1 cellular context compared by ENCODE assay signal in the genomic region with DNA sequence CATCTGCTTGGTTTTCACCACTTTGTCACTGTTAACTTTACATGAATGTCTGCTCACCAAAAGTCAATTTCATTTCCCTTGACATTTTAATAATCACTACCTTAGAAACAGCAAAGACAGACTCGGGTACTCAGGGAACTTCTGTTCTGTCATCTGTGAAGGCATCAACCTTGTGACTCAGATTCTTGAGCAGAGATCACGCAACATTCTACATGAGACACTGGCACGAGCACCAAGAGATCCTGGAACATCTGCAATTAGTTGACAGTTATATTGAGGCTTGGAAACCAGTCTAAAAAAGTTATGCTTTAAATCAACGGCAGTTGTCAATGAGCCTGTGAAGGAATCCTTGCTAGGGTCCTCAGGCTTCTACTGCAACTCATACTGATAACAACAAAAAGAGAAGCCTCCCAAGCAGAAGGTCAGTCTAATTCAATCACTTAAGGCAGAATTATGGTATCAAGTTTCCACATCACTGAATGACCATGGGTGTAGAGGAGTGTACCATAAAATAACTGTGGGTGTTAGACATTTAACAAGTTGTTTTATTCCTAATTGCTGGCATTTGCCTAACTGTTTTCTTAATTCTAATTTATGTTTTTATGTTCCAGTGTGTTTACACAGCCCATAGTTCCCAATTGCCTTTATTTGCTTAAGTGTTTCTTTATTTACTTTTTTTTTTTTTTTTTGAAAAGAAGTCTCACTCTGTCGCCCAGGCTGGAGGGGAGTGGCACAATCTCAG.
TF ChIP-seq lines count a peak whose summit lies in the region.

No MANE protein-coding gene starts in this region.

TF ChIP-seq in HEK293, 187 proteins besides CTCF, POLR2A, EP300 and RAD21 (continued from another document and continues in another):
- TF ChIP-seq ZNF16 (tag by site-specific recombination; IDR thresholded peaks at IDR 0.05; ENCODE audit: low read depth) (no peak), ZBTB8A (tag by site-specific recombination; IDR thresholded peaks at IDR 0.05) (no peak), ZNF214 (tag by site-specific recombination; IDR thresholded peaks at IDR 0.05; ENCODE audit: borderline replicate concordance) (no peak), KLF16 (tag by site-specific recombination; IDR thresholded peaks at IDR 0.05) (no peak), ZNF830 (tag by site-specific recombination; IDR thresholded peaks at IDR 0.05; ENCODE audit: low read depth) (no peak), ZBTB17 (tag by site-specific recombination; IDR thresholded peaks at IDR 0.05) (no peak), OSR2 (tag by site-specific recombination; IDR thresholded peaks at IDR 0.05) (peak; percentile 91), ZNF24 (tag by site-specific recombination; IDR thresholded peaks at IDR 0.05) (0 out of 2 replicates have a peak, but pooled peaks have one; percentile 30), SETDB1 (IDR thresholded peaks at IDR 0.05; ENCODE audit: insufficient read length, low read length) (no peak), TCF7L2 (IDR thresholded peaks at IDR 0.05; ENCODE audit: borderline replicate concordance, low read depth, low read length) (peak; percentile 62; the same call in 1 of the 2 replicates), KLF1 (tag by site-specific recombination; IDR thresholded peaks at IDR 0.05) (peak; percentile 77), IKZF3 (tag by site-specific recombination; IDR thresholded peaks at IDR 0.05) (peak; percentile 96), ZNF76 (tag by site-specific recombination; IDR thresholded peaks at IDR 0.05; ENCODE audit: borderline replicate concordance, low read depth) (no peak), ZFHX2 (tag by site-specific recombination; conservative IDR thresholded peaks at IDR 0.05) (peak; percentile 73), ZNF843 (tag by site-specific recombination; IDR thresholded peaks at IDR 0.05) (peak; percentile 55), ZIC2 (tag by site-specific recombination; IDR thresholded peaks at IDR 0.05) (0 out of 2 replicates have a peak, but pooled peaks have one; percentile 25), EGR2 (tag by site-specific recombination; IDR thresholded peaks at IDR 0.05; ENCODE audit: low read depth) (peak; percentile 60), GFI1B (tag by site-specific recombination; IDR thresholded peaks at IDR 0.05) (no peak), ZNF558 (tag by site-specific recombination; IDR thresholded peaks at IDR 0.05) (no peak), ZNF174 (tag by site-specific recombination; IDR thresholded peaks at IDR 0.05) (no peak), SALL2 (tag by site-specific recombination; IDR thresholded peaks at IDR 0.05; ENCODE audit: borderline replicate concordance) (no peak), ZNF239 (tag by site-specific recombination; IDR thresholded peaks at IDR 0.05) (no peak), ZNF48 (tag by site-specific recombination; IDR thresholded peaks at IDR 0.05) (no peak), YY2 (tag by site-specific recombination; IDR thresholded peaks at IDR 0.05) (no peak), REPIN1 (tag by site-specific recombination; IDR thresholded peaks at IDR 0.05; ENCODE audit: low read depth) (no peak), ZBTB20 (tag by site-specific recombination; IDR thresholded peaks at IDR 0.05) (no peak), ZFP37 (tag by site-specific recombination; IDR thresholded peaks at IDR 0.05) (no peak), RBAK (tag by site-specific recombination; IDR thresholded peaks at IDR 0.05) (no peak), ZNF311 (tag by site-specific recombination; IDR thresholded peaks at IDR 0.05; ENCODE audit: borderline replicate concordance) (no peak), BCL11A (tag by site-specific recombination; IDR thresholded peaks at IDR 0.05; ENCODE audit: low read depth) (peak; percentile 24; the same call in 1 of the 2 replicates), SCRT1 (tag by site-specific recombination; IDR thresholded peaks at IDR 0.05; ENCODE audit: borderline replicate concordance) (0 out of 2 replicates have a peak, but pooled peaks have one; percentile 21), ZNF140 (tag by site-specific recombination; IDR thresholded peaks at IDR 0.05) (no peak), ZNF146 (tag by site-specific recombination; IDR thresholded peaks at IDR 0.05) (no peak), ZFP41 (tag by site-specific recombination; IDR thresholded peaks at IDR 0.05; ENCODE audit: borderline replicate concordance) (no peak), ZNF621 (tag by site-specific recombination; IDR thresholded peaks at IDR 0.05) (no peak), ZNF416 (tag by site-specific recombination; IDR thresholded peaks at IDR 0.05) (no peak), ZNF777 (tag by site-specific recombination; IDR thresholded peaks at IDR 0.05; ENCODE audit: borderline replicate concordance) (no peak), ZNF837 (tag by site-specific recombination; IDR thresholded peaks at IDR 0.05) (no peak)
- TF ChIP-seq, protein P1, sequence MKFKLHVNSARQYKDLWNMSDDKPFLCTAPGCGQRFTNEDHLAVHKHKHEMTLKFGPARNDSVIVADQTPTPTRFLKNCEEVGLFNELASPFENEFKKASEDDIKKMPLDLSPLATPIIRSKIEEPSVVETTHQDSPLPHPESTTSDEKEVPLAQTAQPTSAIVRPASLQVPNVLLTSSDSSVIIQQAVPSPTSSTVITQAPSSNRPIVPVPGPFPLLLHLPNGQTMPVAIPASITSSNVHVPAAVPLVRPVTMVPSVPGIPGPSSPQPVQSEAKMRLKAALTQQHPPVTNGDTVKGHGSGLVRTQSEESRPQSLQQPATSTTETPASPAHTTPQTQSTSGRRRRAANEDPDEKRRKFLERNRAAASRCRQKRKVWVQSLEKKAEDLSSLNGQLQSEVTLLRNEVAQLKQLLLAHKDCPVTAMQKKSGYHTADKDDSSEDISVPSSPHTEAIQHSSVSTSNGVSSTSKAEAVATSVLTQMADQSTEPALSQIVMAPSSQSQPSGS (tag by site-specific recombination; IDR thresholded peaks at IDR 0.05; ENCODE audit: low read depth), result no peak
- TF ChIP-seq, protein P2, sequence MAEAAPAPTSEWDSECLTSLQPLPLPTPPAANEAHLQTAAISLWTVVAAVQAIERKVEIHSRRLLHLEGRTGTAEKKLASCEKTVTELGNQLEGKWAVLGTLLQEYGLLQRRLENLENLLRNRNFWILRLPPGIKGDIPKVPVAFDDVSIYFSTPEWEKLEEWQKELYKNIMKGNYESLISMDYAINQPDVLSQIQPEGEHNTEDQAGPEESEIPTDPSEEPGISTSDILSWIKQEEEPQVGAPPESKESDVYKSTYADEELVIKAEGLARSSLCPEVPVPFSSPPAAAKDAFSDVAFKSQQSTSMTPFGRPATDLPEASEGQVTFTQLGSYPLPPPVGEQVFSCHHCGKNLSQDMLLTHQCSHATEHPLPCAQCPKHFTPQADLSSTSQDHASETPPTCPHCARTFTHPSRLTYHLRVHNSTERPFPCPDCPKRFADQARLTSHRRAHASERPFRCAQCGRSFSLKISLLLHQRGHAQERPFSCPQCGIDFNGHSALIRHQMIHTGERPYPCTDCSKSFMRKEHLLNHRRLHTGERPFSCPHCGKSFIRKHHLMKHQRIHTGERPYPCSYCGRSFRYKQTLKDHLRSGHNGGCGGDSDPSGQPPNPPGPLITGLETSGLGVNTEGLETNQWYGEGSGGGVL (tag by site-specific recombination; IDR thresholded peaks at IDR 0.05), result no peak
- TF ChIP-seq, protein P3, sequence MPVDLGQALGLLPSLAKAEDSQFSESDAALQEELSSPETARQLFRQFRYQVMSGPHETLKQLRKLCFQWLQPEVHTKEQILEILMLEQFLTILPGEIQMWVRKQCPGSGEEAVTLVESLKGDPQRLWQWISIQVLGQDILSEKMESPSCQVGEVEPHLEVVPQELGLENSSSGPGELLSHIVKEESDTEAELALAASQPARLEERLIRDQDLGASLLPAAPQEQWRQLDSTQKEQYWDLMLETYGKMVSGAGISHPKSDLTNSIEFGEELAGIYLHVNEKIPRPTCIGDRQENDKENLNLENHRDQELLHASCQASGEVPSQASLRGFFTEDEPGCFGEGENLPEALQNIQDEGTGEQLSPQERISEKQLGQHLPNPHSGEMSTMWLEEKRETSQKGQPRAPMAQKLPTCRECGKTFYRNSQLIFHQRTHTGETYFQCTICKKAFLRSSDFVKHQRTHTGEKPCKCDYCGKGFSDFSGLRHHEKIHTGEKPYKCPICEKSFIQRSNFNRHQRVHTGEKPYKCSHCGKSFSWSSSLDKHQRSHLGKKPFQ (tag by site-specific recombination; IDR thresholded peaks at IDR 0.05), result peak; percentile 64; the same call in 1 of the 2 replicates
- TF ChIP-seq, protein P4, sequence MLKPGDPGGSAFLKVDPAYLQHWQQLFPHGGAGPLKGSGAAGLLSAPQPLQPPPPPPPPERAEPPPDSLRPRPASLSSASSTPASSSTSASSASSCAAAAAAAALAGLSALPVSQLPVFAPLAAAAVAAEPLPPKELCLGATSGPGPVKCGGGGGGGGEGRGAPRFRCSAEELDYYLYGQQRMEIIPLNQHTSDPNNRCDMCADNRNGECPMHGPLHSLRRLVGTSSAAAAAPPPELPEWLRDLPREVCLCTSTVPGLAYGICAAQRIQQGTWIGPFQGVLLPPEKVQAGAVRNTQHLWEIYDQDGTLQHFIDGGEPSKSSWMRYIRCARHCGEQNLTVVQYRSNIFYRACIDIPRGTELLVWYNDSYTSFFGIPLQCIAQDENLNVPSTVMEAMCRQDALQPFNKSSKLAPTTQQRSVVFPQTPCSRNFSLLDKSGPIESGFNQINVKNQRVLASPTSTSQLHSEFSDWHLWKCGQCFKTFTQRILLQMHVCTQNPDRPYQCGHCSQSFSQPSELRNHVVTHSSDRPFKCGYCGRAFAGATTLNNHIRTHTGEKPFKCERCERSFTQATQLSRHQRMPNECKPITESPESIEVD (tag by site-specific recombination; IDR thresholded peaks at IDR 0.05), result peak; percentile 89
- TF ChIP-seq, protein P5, sequence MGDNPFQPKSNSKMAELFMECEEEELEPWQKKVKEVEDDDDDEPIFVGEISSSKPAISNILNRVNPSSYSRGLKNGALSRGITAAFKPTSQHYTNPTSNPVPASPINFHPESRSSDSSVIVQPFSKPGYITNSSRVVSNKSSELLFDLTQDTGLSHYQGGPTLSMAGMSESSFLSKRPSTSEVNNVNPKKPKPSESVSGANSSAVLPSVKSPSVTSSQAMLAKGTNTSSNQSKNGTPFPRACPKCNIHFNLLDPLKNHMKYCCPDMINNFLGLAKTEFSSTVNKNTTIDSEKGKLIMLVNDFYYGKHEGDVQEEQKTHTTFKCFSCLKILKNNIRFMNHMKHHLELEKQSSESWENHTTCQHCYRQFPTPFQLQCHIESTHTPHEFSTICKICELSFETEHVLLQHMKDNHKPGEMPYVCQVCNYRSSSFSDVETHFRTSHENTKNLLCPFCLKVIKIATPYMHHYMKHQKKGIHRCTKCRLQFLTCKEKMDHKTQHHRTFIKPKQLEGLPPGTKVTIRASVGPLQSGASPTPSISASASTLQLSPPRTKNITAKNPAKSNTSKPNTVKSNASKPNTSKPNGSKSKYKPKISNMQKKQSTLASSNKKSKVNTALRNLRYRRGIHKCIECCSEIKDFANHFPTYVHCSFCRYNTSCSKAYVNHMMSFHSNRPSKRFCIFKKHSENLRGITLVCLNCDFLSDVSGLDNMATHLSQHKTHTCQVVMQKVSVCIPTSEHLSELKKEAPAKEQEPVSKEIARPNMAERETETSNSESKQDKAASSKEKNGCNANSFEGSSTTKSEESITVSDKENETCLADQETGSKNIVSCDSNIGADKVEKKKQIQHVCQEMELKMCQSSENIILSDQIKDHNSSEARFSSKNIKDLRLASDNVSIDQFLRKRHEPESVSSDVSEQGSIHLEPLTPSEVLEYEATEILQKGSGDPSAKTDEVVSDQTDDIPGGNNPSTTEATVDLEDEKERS (tag by site-specific recombination; IDR thresholded peaks at IDR 0.05), result no peak
- TF ChIP-seq, protein P6, sequence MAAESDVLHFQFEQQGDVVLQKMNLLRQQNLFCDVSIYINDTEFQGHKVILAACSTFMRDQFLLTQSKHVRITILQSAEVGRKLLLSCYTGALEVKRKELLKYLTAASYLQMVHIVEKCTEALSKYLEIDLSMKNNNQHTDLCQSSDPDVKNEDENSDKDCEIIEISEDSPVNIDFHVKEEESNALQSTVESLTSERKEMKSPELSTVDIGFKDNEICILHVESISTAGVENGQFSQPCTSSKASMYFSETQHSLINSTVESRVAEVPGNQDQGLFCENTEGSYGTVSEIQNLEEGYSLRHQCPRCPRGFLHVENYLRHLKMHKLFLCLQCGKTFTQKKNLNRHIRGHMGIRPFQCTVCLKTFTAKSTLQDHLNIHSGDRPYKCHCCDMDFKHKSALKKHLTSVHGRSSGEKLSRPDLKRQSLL (tag by site-specific recombination; IDR thresholded peaks at IDR 0.05), result no peak
- TF ChIP-seq, protein P7, sequence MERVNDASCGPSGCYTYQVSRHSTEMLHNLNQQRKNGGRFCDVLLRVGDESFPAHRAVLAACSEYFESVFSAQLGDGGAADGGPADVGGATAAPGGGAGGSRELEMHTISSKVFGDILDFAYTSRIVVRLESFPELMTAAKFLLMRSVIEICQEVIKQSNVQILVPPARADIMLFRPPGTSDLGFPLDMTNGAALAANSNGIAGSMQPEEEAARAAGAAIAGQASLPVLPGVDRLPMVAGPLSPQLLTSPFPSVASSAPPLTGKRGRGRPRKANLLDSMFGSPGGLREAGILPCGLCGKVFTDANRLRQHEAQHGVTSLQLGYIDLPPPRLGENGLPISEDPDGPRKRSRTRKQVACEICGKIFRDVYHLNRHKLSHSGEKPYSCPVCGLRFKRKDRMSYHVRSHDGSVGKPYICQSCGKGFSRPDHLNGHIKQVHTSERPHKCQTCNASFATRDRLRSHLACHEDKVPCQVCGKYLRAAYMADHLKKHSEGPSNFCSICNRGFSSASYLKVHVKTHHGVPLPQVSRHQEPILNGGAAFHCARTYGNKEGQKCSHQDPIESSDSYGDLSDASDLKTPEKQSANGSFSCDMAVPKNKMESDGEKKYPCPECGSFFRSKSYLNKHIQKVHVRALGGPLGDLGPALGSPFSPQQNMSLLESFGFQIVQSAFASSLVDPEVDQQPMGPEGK (tag by site-specific recombination; IDR thresholded peaks at IDR 0.05), result peak; percentile 29; the same call in 1 of the 2 replicates
- TF ChIP-seq, protein P8, sequence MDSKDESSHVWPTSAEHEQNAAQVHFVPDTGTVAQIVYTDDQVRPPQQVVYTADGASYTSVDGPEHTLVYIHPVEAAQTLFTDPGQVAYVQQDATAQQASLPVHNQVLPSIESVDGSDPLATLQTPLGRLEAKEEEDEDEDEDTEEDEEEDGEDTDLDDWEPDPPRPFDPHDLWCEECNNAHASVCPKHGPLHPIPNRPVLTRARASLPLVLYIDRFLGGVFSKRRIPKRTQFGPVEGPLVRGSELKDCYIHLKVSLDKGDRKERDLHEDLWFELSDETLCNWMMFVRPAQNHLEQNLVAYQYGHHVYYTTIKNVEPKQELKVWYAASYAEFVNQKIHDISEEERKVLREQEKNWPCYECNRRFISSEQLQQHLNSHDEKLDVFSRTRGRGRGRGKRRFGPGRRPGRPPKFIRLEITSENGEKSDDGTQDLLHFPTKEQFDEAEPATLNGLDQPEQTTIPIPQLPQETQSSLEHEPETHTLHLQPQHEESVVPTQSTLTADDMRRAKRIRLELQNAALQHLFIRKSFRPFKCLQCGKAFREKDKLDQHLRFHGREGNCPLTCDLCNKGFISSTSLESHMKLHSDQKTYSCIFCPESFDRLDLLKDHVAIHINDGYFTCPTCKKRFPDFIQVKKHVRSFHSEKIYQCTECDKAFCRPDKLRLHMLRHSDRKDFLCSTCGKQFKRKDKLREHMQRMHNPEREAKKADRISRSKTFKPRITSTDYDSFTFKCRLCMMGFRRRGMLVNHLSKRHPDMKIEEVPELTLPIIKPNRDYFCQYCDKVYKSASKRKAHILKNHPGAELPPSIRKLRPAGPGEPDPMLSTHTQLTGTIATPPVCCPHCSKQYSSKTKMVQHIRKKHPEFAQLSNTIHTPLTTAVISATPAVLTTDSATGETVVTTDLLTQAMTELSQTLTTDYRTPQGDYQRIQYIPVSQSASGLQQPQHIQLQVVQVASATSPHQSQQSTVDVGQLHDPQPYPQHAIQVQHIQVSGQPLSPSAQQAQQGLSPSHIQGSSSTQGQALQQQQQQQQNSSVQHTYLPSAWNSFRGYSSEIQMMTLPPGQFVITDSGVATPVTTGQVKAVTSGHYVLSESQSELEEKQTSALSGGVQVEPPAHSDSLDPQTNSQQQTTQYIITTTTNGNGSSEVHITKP (tag by site-specific recombination; IDR thresholded peaks at IDR 0.05), result peak; percentile 96
